11 cellular contexts compared by ENCODE assay signal in genomic region chr2:375270-375946, GRCh38.
"Had no signal": no experiment of that assay in that cellular context is flagged by ENCODE, and none has a peak within 500 bp of the region (broad histone marks: within the 10 kb centered on the region; RNA-seq: fewer than 3 reads in every experiment).

No MANE protein-coding gene starts in this region.

- H3K4me3 ChIP-seq: gastroesophageal sphincter had no signal

- H3K36me3 ChIP-seq: gastroesophageal sphincter had no signal

- H3K4me3 Mint-ChIP-seq: activated B cell treated with CpG ODN at 0.5 μM for 24 hours; activated naive CD4-positive, alpha-beta T cell treated with anti-CD3 and anti-CD28 coated beads, Interleukin-2, amount 50 U/mL, for 24 hours; memory B cell; natural killer cell treated with Interleukin-12 subunit alpha and Interleukin-12 subunit beta and Interleukin-15 and Interleukin-18, amount 100 ng/mL, for 72 hours; T-helper 17 cell had no signal

- H3K4me1 Mint-ChIP-seq: activated B cell treated with CpG ODN at 0.5 μM for 24 hours; activated naive CD4-positive, alpha-beta T cell treated with anti-CD3 and anti-CD28 coated beads, Interleukin-2, amount 50 U/mL, for 24 hours; memory B cell; T-helper 17 cell had no signal

- DNase-seq: activated B cell treated with CpG ODN at 0.5 μM for 24 hours; amniotic stem cell; left colon; SHP77 treated with DMSO at 0.1 percent for 48 hours; stimulated activated CD4-positive, alpha-beta T cell treated with anti-CD3 and anti-CD28 coated beads, Interleukin-2, amount 100 ng/mL, for 48 hours; stimulated activated naive CD4-positive, alpha-beta T cell treated with Interleukin-2 at 50 U/mL for 16 hours; T-helper 17 cell had no signal

- H3K27ac ChIP-seq: gastroesophageal sphincter had no signal

- ATAC-seq: gastroesophageal sphincter; left colon; natural killer cell treated with Interleukin-12 subunit alpha and Interleukin-12 subunit beta and Interleukin-15 and Interleukin-18, amount 100 ng/mL, for 72 hours; T-helper 17 cell had no signal

- H3K27ac Mint-ChIP-seq: activated B cell treated with CpG ODN at 0.5 μM for 24 hours; activated naive CD4-positive, alpha-beta T cell treated with anti-CD3 and anti-CD28 coated beads, Interleukin-2, amount 50 U/mL, for 24 hours; memory B cell; natural killer cell treated with Interleukin-12 subunit alpha and Interleukin-12 subunit beta and Interleukin-15 and Interleukin-18, amount 100 ng/mL, for 72 hours; T-helper 17 cell had no signal
